ENCODE assay signal across 8 cellular contexts in genomic region chr7:50068026-50068425, GRCh38. TPM values are rescaled to one million over a fixed set of nuclear protein-coding genes. Genes with fewer than 3 reads are reported as not detected.
DNase-seq lines count a peak whose midpoint lies in the region; ATAC-seq and TF ChIP-seq lines count a peak whose summit lies in the region.

No MANE protein-coding gene starts in this region.

- H3K4me1 ChIP-seq in iPS-20b (ENCODE audit: insufficient read depth, low read length) (peaks cover 7% of the 10 kb centered on the region; the same call in 1 of the 2 replicates), transverse colon (peaks cover 0 to 17% (median 10%) of the 10 kb centered on the region in 4 donors)

- 17 to 20% methylated on average over 2 of the region's 2 CpGs for WGBS in transverse colon (ENCODE audit: low coverage in 1 of 2), 2 donors

- H3K27ac ChIP-seq in iPS-20b (ENCODE audit: low read length) (no peak overlapping the region), transverse colon (peak overlapping the region in 1 of 4 donors; percentile 76), substantia nigra (ENCODE audit: low read depth, low read length, poor library complexity, severe bottlenecking) (no peak overlapping the region)

- H3K4me3 Mint-ChIP-seq in activated CD4-positive, alpha-beta T cell treated with anti-CD3 and anti-CD28 coated beads, Interleukin-2, amount 10 ng/mL, durations not matched to agents 24 days and 14 days: peak overlapping the region; percentile 84

- no peak for TF ChIP-seq POLR2A in transverse colon (IDR thresholded peaks at IDR 0.05)

- H3K4me1 Mint-ChIP-seq in activated CD4-positive, alpha-beta T cell treated with anti-CD3 and anti-CD28 coated beads, Interleukin-2, amount 10 ng/mL, durations not matched to agents 24 days and 14 days: peaks cover 18% of the 10 kb centered on the region

- H3K27me3 Mint-ChIP-seq in activated CD4-positive, alpha-beta T cell treated with anti-CD3 and anti-CD28 coated beads, Interleukin-2, amount 10 ng/mL, durations not matched to agents 24 days and 14 days: peaks cover 3% of the 10 kb centered on the region

- peaks cover 44% of the 10 kb centered on the region for H3K9me3 ChIP-seq in iPS-20b (ENCODE audit: insufficient read depth, low read depth, low read length)
- no peaks in the 10 kb centered on the region for H3K9me3 ChIP-seq in transverse colon

- H3K36me3 Mint-ChIP-seq in activated CD4-positive, alpha-beta T cell treated with anti-CD3 and anti-CD28 coated beads, Interleukin-2, amount 10 ng/mL, durations not matched to agents 24 days and 14 days (ENCODE audit: low read depth): peaks cover 3% of the 10 kb centered on the region

- DNase-seq in activated CD4-positive, alpha-beta T cell treated with anti-CD3 and anti-CD28 coated beads for 4 hours: peak; percentile 3 to 17
- no peak for DNase-seq in activated CD4-positive, alpha-beta T cell treated with anti-CD3 and anti-CD28 coated beads, Interleukin-2, amount 50 U/mL, for 4 hours
- peak; percentile 66 for DNase-seq in activated CD4-positive, alpha-beta T cell treated with anti-CD3 and anti-CD28 coated beads, Interleukin-2, amount 10 ng/mL, durations not matched to agents 24 days and 14 days
- peak; percentile 20 for DNase-seq in transverse colon
- DNase-seq in substantia nigra (lab: John Stamatoyannopoulos, UW): no peak
- DNase-seq in mesenteric fat pad (ENCODE audit: low spot score): no peak

- no peak overlapping the region for H3K27ac Mint-ChIP-seq in activated CD4-positive, alpha-beta T cell treated with anti-CD3 and anti-CD28 coated beads, Interleukin-2, amount 10 ng/mL, durations not matched to agents 24 days and 14 days

- peak; percentile 58 for ATAC-seq in HG03520 (IDR thresholded peaks at IDR 0.05; ENCODE audit: unreplicated experiment)

- peaks cover 18% of the 10 kb centered on the region for H3K9me3 Mint-ChIP-seq in activated CD4-positive, alpha-beta T cell treated with anti-CD3 and anti-CD28 coated beads, Interleukin-2, amount 10 ng/mL, durations not matched to agents 24 days and 14 days

- in situ Hi-C loops in transverse colon (cut with MboI; ENCODE audit: low pct_ligation_motif_present in 1 of 4, low pct_unique_long_range_greater_than_20kb in 1 of 4, low sequenced_read_pairs in 3 of 4): no loop called here

- no peak for TF ChIP-seq EP300 in transverse colon (IDR thresholded peaks at IDR 0.05; ENCODE audit: low read depth)

- peak overlapping the region; percentile 45; the same call in 1 of the 2 replicates for H3K9ac ChIP-seq in iPS-20b (ENCODE audit: low read depth, low read length)

- no peak overlapping the region for H3K4me3 ChIP-seq in iPS-20b (ENCODE audit: low read length)
- peak overlapping the region in 2 of 4 donors; percentile 41 to 65 for H3K4me3 ChIP-seq in transverse colon

- intact Hi-C loops in activated CD4-positive, alpha-beta T cell treated with anti-CD3 and anti-CD28 coated beads, Interleukin-2, amount 10 ng/mL, durations not matched to agents 24 days and 14 days (cut with micrococcal nuclease): no loop called here
- intact Hi-C loops in transverse colon (cut with DNase I; ENCODE audit: low total_unique reads): no loop called here

- TF ChIP-seq CTCF in transverse colon (IDR thresholded peaks at IDR 0.05): peak; percentile 32 to 47 (median 38)

- H3K27me3 ChIP-seq in iPS-20b (ENCODE audit: insufficient read depth, low read length) (no peaks in the 10 kb centered on the region), transverse colon (no peaks in the 10 kb centered on the region)

- H3K36me3 ChIP-seq in iPS-20b (ENCODE audit: insufficient read depth, low read depth, low read length) (peaks cover 6% of the 10 kb centered on the region; the same call in 1 of the 2 replicates), transverse colon (no peaks in the 10 kb centered on the region)

RNA-seq across cellular contexts. Expression of gene ZPBP, which starts 25.0 kb away (rescaled TPM):
- total RNA-seq in activated CD4-positive, alpha-beta T cell treated with anti-CD3 and anti-CD28 coated beads, Interleukin-2, amount 10 ng/mL, durations not matched to agents 24 days and 14 days: not detected in 2 replicates
- total RNA-seq in transverse colon (not detected), mesenteric fat pad (not detected)

Comparison
In these comparisons a context has a peak if more than half of its experiments do, and no peak if none do; other contexts are left out.
1. DNase-seq: peak in activated CD4-positive, alpha-beta T cell treated with anti-CD3 and anti-CD28 coated beads for 4 hours (2 of 2), activated CD4-positive, alpha-beta T cell treated with anti-CD3 and anti-CD28 coated beads, Interleukin-2, amount 10 ng/mL, durations not matched to agents 24 days and 14 days (single experiment) and transverse colon (single experiment); none in activated CD4-positive, alpha-beta T cell treated with anti-CD3 and anti-CD28 coated beads, Interleukin-2, amount 50 U/mL, for 4 hours (0 of 2), substantia nigra (0 of 49) and mesenteric fat pad (single experiment).